ENCODE assay signal across 8 cellular contexts in the genomic region with DNA sequence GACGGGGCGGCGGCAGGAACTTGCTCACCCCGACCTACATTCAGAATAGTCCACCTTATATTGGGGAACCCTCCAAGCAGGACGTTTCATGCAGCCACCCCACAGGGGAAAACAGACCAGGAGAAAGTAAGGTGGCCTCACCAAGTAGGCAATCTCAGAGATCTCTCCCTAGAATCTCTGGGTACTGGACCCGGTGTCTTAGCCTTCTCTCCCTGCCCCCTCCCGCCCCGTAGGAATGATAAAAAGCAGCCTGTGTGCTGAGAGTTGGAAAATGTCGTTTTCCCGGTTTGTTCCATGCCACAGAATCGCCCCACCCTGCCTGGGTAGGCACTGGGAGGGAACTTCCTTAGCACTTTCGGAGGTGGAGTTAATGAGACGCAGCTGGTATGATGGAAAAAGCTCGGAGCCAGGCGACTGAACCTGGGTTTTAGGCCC. TPM values are rescaled to one million over a fixed set of nuclear protein-coding genes. Genes with fewer than 3 reads are reported as not detected.
DNase-seq lines count a peak whose midpoint lies in the region; ATAC-seq, FAIRE-seq and TF ChIP-seq lines count a peak whose summit lies in the region.

No MANE protein-coding gene starts in this region.

- ATAC-seq in PC-3 = peak; percentile 54

- peak overlapping the region; percentile 89 for H3K9ac ChIP-seq in PC-3 (ENCODE audit: low read length)
- H3K9ac ChIP-seq in H1 (replicated peaks in 1 of 4; ENCODE audit: extremely low read depth in 1 of 4, low read depth in 3 of 4, low read length in 3 of 4) = peak overlapping the region; percentile 94 to 98 (median 96)
- H3K9ac ChIP-seq in mesenchymal stem cell (ENCODE audit: low read length) = peak overlapping the region; percentile 100

- peak overlapping the region; percentile 99; the same call in 1 of the 2 replicates for H4K8ac ChIP-seq in H1 (ENCODE audit: extremely low read depth, insufficient read depth, low read length)
- peak overlapping the region; percentile 90 for H4K8ac ChIP-seq in mesenchymal stem cell (ENCODE audit: low read length)

- H2AK5ac ChIP-seq in H1 (ENCODE audit: low read depth, low read length) = no peak overlapping the region; the same call in 1 of the 2 replicates
- H2AK5ac ChIP-seq in mesenchymal stem cell (ENCODE audit: low read length, severe bottlenecking) = peak overlapping the region; percentile 92

- POLR2A ChIA-PET in PC-3 (lab: Charles Lee; ENCODE audit: unreplicated experiment) (interaction anchor here (0.6 to 1.6 kb wide), 15 partner anchors 9 to 913 kb away, joined by 4 to 25 read pairs (median 7); a partner anchor contains a TSS), H1 (lab: Charles Lee; ENCODE audit: partially characterized antibody) (interaction anchor here (0.7 to 5.9 kb wide), 41 partner anchors 12 to 272 kb away, joined by 3 to 99 read pairs (median 5); a partner anchor contains a TSS)

- peak; percentile 52 to 89 for TF ChIP-seq POLR2A in H1 (IDR thresholded peaks at IDR 0.05; ENCODE audit: control extremely low read depth in 1 of 2, low read depth in 2 of 2, low read length in 2 of 2)

- FAIRE-seq in H1 (lab: Jason Lieb, UNC) = peak; percentile 92

- peaks cover 9% of the 10 kb centered on the region for H3K4me1 Mint-ChIP-seq in T-helper 1 cell treated with Interleukin-12 subunit alpha and Interleukin-12 subunit beta and Interleukin-4 antibody, amounts not matched to agents 30 μg/mL and 1 μg/mL, for 36 hours (ENCODE audit: low read depth)

- H3K79me2 ChIP-seq in PC-3 (ENCODE audit: low read length) (peaks cover 42% of the 10 kb centered on the region), H1 (ENCODE audit: control insufficient read depth in 1 of 2, insufficient read depth in 2 of 2, low read length in 2 of 2) (peaks cover 17 to 36% of the 10 kb centered on the region in 2 experiments)

- 2% methylated on average over 15 of the region's 15 CpGs; no CpG with 5 or more reads in 1 of the 2 experiments for WGBS in H1 (ENCODE audit: extremely low coverage in 1 of 2, insufficient coverage in 1 of 2, insufficient read length in 1 of 2, insufficient replicate concordance in 2 of 2, low coverage in 1 of 2, low lambda C conversion rate in 2 of 2, missing lambda C conversion rate in 1 of 2), 2 experiments
- WGBS in mesenchymal stem cell = 0% methylated on average over 13 of the region's 15 CpGs

- no peak for DNase-seq in T-helper 1 cell
- peak; percentile 98 for DNase-seq in PC-3
- peak; percentile 67 to 75 for DNase-seq in H1 (ENCODE audit: low read depth in 1 of 2, low spot score in 2 of 2)
- DNase-seq in mesenchymal stem cell = peak; percentile 75
- DNase-seq in NCI-H128 (lab: John Stamatoyannopoulos, UW; ENCODE audit: unreplicated experiment) = no peak
- no peak for DNase-seq in UCSD-AML1 (lab: John Stamatoyannopoulos, UW; ENCODE audit: unreplicated experiment)
- DNase-seq in AML-193 (lab: John Stamatoyannopoulos, UW) = no peak

- peak overlapping the region; percentile 97 for H3K4me2 ChIP-seq in PC-3 (ENCODE audit: low read length)
- peak overlapping the region; percentile 88 to 96 for H3K4me2 ChIP-seq in H1 (ENCODE audit: insufficient read depth in 1 of 2, low read depth in 2 of 2, low read length in 2 of 2)
- peak overlapping the region; percentile 90 for H3K4me2 ChIP-seq in mesenchymal stem cell (ENCODE audit: low read length, poor library complexity, severe bottlenecking)

- H2BK12ac ChIP-seq in H1 (ENCODE audit: low read depth, low read length) (peak overlapping the region; percentile 93), mesenchymal stem cell (ENCODE audit: low read length in 2 of 2) (peak overlapping the region in 1 of 2 experiments; percentile 79)

- CTCF ChIA-PET in PC-3 (lab: Charles Lee) (interaction anchor here (0.5 to 1.6 kb wide), 4 partner anchors 29 to 338 kb away, joined by 3 to 11 read pairs (median 6); no protein-coding TSS in a partner anchor), H1 (lab: Charles Lee; ENCODE audit: partially characterized antibody) (interaction anchor here (0.5 to 7.2 kb wide), 14 partner anchors 12 to 220 kb away, joined by 3 to 54 read pairs (median 4); no protein-coding TSS in a partner anchor)

- no peak overlapping the region for H2BK20ac ChIP-seq in H1 (ENCODE audit: low read length)

- peaks cover 8% of the 10 kb centered on the region; the same call in 1 of the 2 replicates for H3K23me2 ChIP-seq in H1 (ENCODE audit: low read depth, low read length)

- intact Hi-C loops in PC-3 (cut with micrococcal nuclease) = loop anchor here (1.0 to 5.0 kb wide), 4 partner anchors 14 to 220 kb away; no protein-coding TSS in a partner anchor

- H3K9me3 ChIP-seq in PC-3 (ENCODE audit: low read length) (no peaks in the 10 kb centered on the region), H1 (ENCODE audit: insufficient read depth in 2 of 2, low read depth in 1 of 2, low read length in 1 of 2) (no peaks in the 10 kb centered on the region), mesenchymal stem cell (ENCODE audit: control insufficient read depth, low read length) (no peaks in the 10 kb centered on the region)

- TF ChIP-seq RAD21 in H1 (IDR thresholded peaks at IDR 0.05 in 1 of 2, conservative IDR thresholded peaks at IDR 0.05 in 1 of 2; ENCODE audit: low read depth in 2 of 2, low read length in 2 of 2) = no peak

- H3K18ac ChIP-seq in H1 (ENCODE audit: extremely low read depth, low read length) = peak overlapping the region; percentile 40
- H3K18ac ChIP-seq in mesenchymal stem cell (ENCODE audit: low read depth in 1 of 2, low read length in 2 of 2) = peak overlapping the region; percentile 96 to 97

- peak overlapping the region; percentile 89 for H2BK120ac ChIP-seq in H1 (replicated peaks; ENCODE audit: low read depth, low read length)
- peak overlapping the region; percentile 99 for H2BK120ac ChIP-seq in mesenchymal stem cell (ENCODE audit: low read depth, low read length)

- H4K5ac ChIP-seq in H1 (ENCODE audit: insufficient read length, low read depth, low read length) = peak overlapping the region; percentile 90

- H2AFZ ChIP-seq in PC-3 (ENCODE audit: low read length) (peak overlapping the region; percentile 94), H1 (ENCODE audit: low read length) (peak overlapping the region; percentile 44), mesenchymal stem cell (ENCODE audit: low read depth, low read length) (peak overlapping the region; percentile 60)

- H3K27me3 ChIP-seq in PC-3 (ENCODE audit: low read length) (no peaks in the 10 kb centered on the region), H1 (replicated peaks in 1 of 4; ENCODE audit: control insufficient read depth in 3 of 4, extremely low read depth in 1 of 4, insufficient read depth in 3 of 4, low read length in 3 of 4) (no peaks in the 10 kb centered on the region), mesenchymal stem cell (ENCODE audit: control insufficient read depth in 1 of 2, insufficient read depth in 1 of 2, low read length in 2 of 2) (no peaks in the 10 kb centered on the region)

- H3K14ac ChIP-seq in H1 (ENCODE audit: insufficient read length) (peak overlapping the region; percentile 73), mesenchymal stem cell (ENCODE audit: low read length in 2 of 2) (peak overlapping the region in 1 of 2 experiments; percentile 94)

- H3K4ac ChIP-seq in H1 (replicated peaks; ENCODE audit: insufficient read length, low read depth, low read length) (peak overlapping the region; percentile 55), mesenchymal stem cell (ENCODE audit: low read depth in 1 of 2, low read length in 2 of 2) (peak overlapping the region; percentile 93 to 98)

- H3K56ac ChIP-seq in H1 (replicated peaks; ENCODE audit: insufficient read length, low read depth, low read length) = peak overlapping the region; percentile 50

- no peaks in the 10 kb centered on the region for H3F3A ChIP-seq in PC-3 (ENCODE audit: low read length, unreplicated experiment)

- H3K27ac Mint-ChIP-seq in T-helper 1 cell treated with Interleukin-12 subunit alpha and Interleukin-12 subunit beta and Interleukin-4 antibody, amounts not matched to agents 30 μg/mL and 1 μg/mL, for 36 hours = no peak overlapping the region

- H3K9me2 ChIP-seq in PC-3 (replicated peaks; ENCODE audit: low read length) = no peaks in the 10 kb centered on the region

- H3K4me1 ChIP-seq in PC-3 (ENCODE audit: insufficient read depth, low read length) (peaks cover 33% of the 10 kb centered on the region), H1 (replicated peaks in 1 of 4; ENCODE audit: control insufficient read depth in 3 of 4, insufficient read depth in 4 of 4, low read length in 3 of 4) (peaks cover 5 to 17% (median 10%) of the 10 kb centered on the region in 4 experiments; a peak in 6 of 7 replicates), mesenchymal stem cell (ENCODE audit: control insufficient read depth, insufficient read depth, low read depth, low read length) (peaks cover 3% of the 10 kb centered on the region)

- no peaks in the 10 kb centered on the region for H3K36me3 ChIP-seq in PC-3 (ENCODE audit: low read depth, low read length)
- no peaks in the 10 kb centered on the region for H3K36me3 ChIP-seq in H1 (ENCODE audit: control insufficient read depth in 2 of 4, insufficient read depth in 4 of 4, low read length in 3 of 4)
- H3K36me3 ChIP-seq in mesenchymal stem cell (ENCODE audit: control insufficient read depth in 1 of 2, insufficient read depth in 2 of 2, low read depth in 1 of 2, low read length in 2 of 2) = no peaks in the 10 kb centered on the region

- H3K36me3 Mint-ChIP-seq in T-helper 1 cell treated with Interleukin-12 subunit alpha and Interleukin-12 subunit beta and Interleukin-4 antibody, amounts not matched to agents 30 μg/mL and 1 μg/mL, for 36 hours (ENCODE audit: low read depth) = no peaks in the 10 kb centered on the region

- no peaks in the 10 kb centered on the region for H3K9me3 Mint-ChIP-seq in T-helper 1 cell treated with Interleukin-12 subunit alpha and Interleukin-12 subunit beta and Interleukin-4 antibody, amounts not matched to agents 30 μg/mL and 1 μg/mL, for 36 hours

- H3K23ac ChIP-seq in H1 (ENCODE audit: insufficient read length) (no peak overlapping the region), mesenchymal stem cell (ENCODE audit: low read length in 2 of 2) (no peak overlapping the region)

- H3K4me3 ChIP-seq in PC-3 (ENCODE audit: low read length) (peak overlapping the region; percentile 88), H1 (ENCODE audit: extremely low read depth in 1 of 4, insufficient read depth in 2 of 4, low read depth in 3 of 4, low read length in 4 of 4) (peak overlapping the region; percentile 80 to 99 (median 92)), mesenchymal stem cell (ENCODE audit: insufficient read depth in 1 of 2, low read depth in 1 of 2, low read length in 2 of 2) (peak overlapping the region; percentile 61 to 89)

- TF ChIP-seq CTCF in PC-3 (conservative IDR thresholded peaks at IDR 0.05; ENCODE audit: low read depth, low read length) (no peak), H1 (IDR thresholded peaks at IDR 0.05; ENCODE audit: control extremely low read depth in 1 of 3, insufficient read depth in 1 of 3, low read depth in 1 of 3, low read length in 3 of 3) (no peak)

- no peak overlapping the region; the same call in 1 of the 2 replicates for H2BK15ac ChIP-seq in H1 (ENCODE audit: low read length)
- peak overlapping the region; percentile 95 for H2BK15ac ChIP-seq in mesenchymal stem cell (ENCODE audit: low read depth, poor library complexity, severe bottlenecking)

- TF ChIP-seq EP300 in H1 (IDR thresholded peaks at IDR 0.05; ENCODE audit: borderline replicate concordance in 1 of 2, low read depth in 2 of 2, low read length in 2 of 2) = no peak

- H2BK5ac ChIP-seq in H1 (ENCODE audit: low read depth, low read length) = peak overlapping the region; percentile 90
- H2BK5ac ChIP-seq in mesenchymal stem cell (ENCODE audit: low read depth, low read length, poor library complexity, severe bottlenecking) = peak overlapping the region; percentile 98

- BruUV-seq in PC-3 (replicated peaks; lab: Mats Ljungman, UMichigan) = TSS peak; percentile 71

- peaks cover 78% of the 10 kb centered on the region for H3K27me3 Mint-ChIP-seq in T-helper 1 cell treated with Interleukin-12 subunit alpha and Interleukin-12 subunit beta and Interleukin-4 antibody, amounts not matched to agents 30 μg/mL and 1 μg/mL, for 36 hours (ENCODE audit: low read depth)

- H3K27ac ChIP-seq in PC-3 (ENCODE audit: low read length) = peak overlapping the region; percentile 95
- H3K27ac ChIP-seq in H1 (ENCODE audit: low read depth, low read length) = peak overlapping the region; percentile 99
- H3K27ac ChIP-seq in mesenchymal stem cell (ENCODE audit: low read length, poor library complexity, severe bottlenecking) = peak overlapping the region; percentile 100

- peak overlapping the region; percentile 74 for H3K4me3 Mint-ChIP-seq in T-helper 1 cell treated with Interleukin-12 subunit alpha and Interleukin-12 subunit beta and Interleukin-4 antibody, amounts not matched to agents 30 μg/mL and 1 μg/mL, for 36 hours

- H3K79me1 ChIP-seq in H1 (ENCODE audit: low read depth, low read length) (peaks cover 4% of the 10 kb centered on the region; the same call in 1 of the 2 replicates), mesenchymal stem cell (replicated peaks; ENCODE audit: low read length, poor library complexity, severe bottlenecking) (no peaks in the 10 kb centered on the region)

- peaks cover 27% of the 10 kb centered on the region; the same call in 1 of the 2 replicates for H4K20me1 ChIP-seq in PC-3 (ENCODE audit: low read length)
- H4K20me1 ChIP-seq in H1 (replicated peaks in 1 of 2; ENCODE audit: control insufficient read depth in 1 of 2, insufficient read depth in 2 of 2, low read length in 2 of 2) = peaks cover 2 to 9% of the 10 kb centered on the region in 2 experiments

- peak overlapping the region; percentile 71 for H4K91ac ChIP-seq in H1 (replicated peaks; ENCODE audit: insufficient read length, low read length)
- H4K91ac ChIP-seq in mesenchymal stem cell (ENCODE audit: low read length) = peak overlapping the region; percentile 99

RNA-seq across cellular contexts. Expression of a gene that starts 0.8 kb away (rescaled TPM):
- 12.6 and 17.1 TPM in 2 replicates for total RNA-seq in PC-3 (2014; rRNA removed)
- 77.4 and 93.6 TPM in 2 replicates for total RNA-seq in H1 (2021; fragmentation: NEBNext Ultra II Directional; extraction: Animal tissue kit (Norgen Biotek cat#: 25700))
- polyA plus RNA-seq in H1 (2011; rRNA removed) = 14.4 and 19.8 TPM in 2 replicates
- polyA plus RNA-seq in H1 (2011; cell fraction: cytosol; rRNA removed) = 15.5 TPM
- 38.0 TPM for polyA plus RNA-seq in H1 (2011; cell fraction: nucleus; rRNA removed)
- 11.9 to 20.9 TPM (median 16.0 TPM) in 4 replicates for polyA plus RNA-seq in H1 (2012, experiment 1 of 2)
- polyA plus RNA-seq in H1 (2012, experiment 2 of 2) = 2.1 TPM
- 22.6 TPM for polyA plus RNA-seq in H1 (2013, experiment 1 of 2)
- 21.4 TPM for polyA plus RNA-seq in H1 (2013, experiment 2 of 2)
- polyA minus RNA-seq in H1 (2011; rRNA and poly(A)+ RNA removed) = 76.1 and 85.9 TPM in 2 replicates
- polyA minus RNA-seq in H1 (2011; cell fraction: cytosol; rRNA and poly(A)+ RNA removed) = 44.8 TPM
- 80.0 TPM for polyA minus RNA-seq in H1 (2011; cell fraction: nucleus; rRNA and poly(A)+ RNA removed)
- polyA plus RNA-seq in mesenchymal stem cell (2013, experiment 1 of 2) = 18.6 TPM
- polyA plus RNA-seq in mesenchymal stem cell (2013, experiment 2 of 2) = 18.0 TPM

RNA-seq across cellular contexts. Expression of a gene that starts 50.8 kb away (rescaled TPM):
- 92.6 and 101 TPM in 2 replicates for total RNA-seq in PC-3 (2014; rRNA removed)
- total RNA-seq in H1 (2021; fragmentation: NEBNext Ultra II Directional; extraction: Animal tissue kit (Norgen Biotek cat#: 25700)) = 170 and 175 TPM in 2 replicates
- polyA plus RNA-seq in H1 (2011; rRNA removed) = 10.0 and 13.7 TPM in 2 replicates
- polyA plus RNA-seq in H1 (2011; cell fraction: cytosol; rRNA removed) = 38.2 TPM
- polyA plus RNA-seq in H1 (2011; cell fraction: nucleus; rRNA removed) = 41.1 TPM
- 71.6 to 132 TPM (median 92.6 TPM) in 4 replicates for polyA plus RNA-seq in H1 (2012, experiment 1 of 2)
- 4.1 TPM for polyA plus RNA-seq in H1 (2012, experiment 2 of 2)
- polyA plus RNA-seq in H1 (2013, experiment 1 of 2) = 79.3 TPM
- 70.9 TPM for polyA plus RNA-seq in H1 (2013, experiment 2 of 2)
- polyA minus RNA-seq in H1 (2011; rRNA and poly(A)+ RNA removed) = 41.5 and 53.5 TPM in 2 replicates
- polyA minus RNA-seq in H1 (2011; cell fraction: cytosol; rRNA and poly(A)+ RNA removed) = 43.7 TPM
- polyA minus RNA-seq in H1 (2011; cell fraction: nucleus; rRNA and poly(A)+ RNA removed) = 82.6 TPM
- 4.2 TPM for polyA plus RNA-seq in mesenchymal stem cell (2013, experiment 1 of 2)
- 4.9 TPM for polyA plus RNA-seq in mesenchymal stem cell (2013, experiment 2 of 2)

Comparison
In these comparisons a context has a peak if more than half of its experiments do, and no peak if none do; other contexts are left out.
1. DNase-seq: peak in PC-3 (single experiment), H1 (2 of 2) and mesenchymal stem cell (single experiment); none in T-helper 1 cell (0 of 5), NCI-H128 (single experiment), UCSD-AML1 (single experiment) and AML-193 (0 of 2).
2. H2AFZ ChIP-seq: peak in every context shown above with its lines; median percentile 94 in PC-3; 60 in mesenchymal stem cell; 44 in H1.
3. Peak in every context shown above with its lines, with median percentiles within 50 percentile points of each other: H3K27ac ChIP-seq, H3K4me2 ChIP-seq, H3K4me3 ChIP-seq and H3K9ac ChIP-seq.